In genomic region chr17:41917192-41917591, GRCh38 we compare ENCODE assay signal across 8 cellular contexts. TPM values are rescaled to one million over a fixed set of nuclear protein-coding genes. Genes with fewer than 3 reads are reported as not detected.
DNase-seq lines count a peak whose midpoint lies in the region; ATAC-seq and TF ChIP-seq lines count a peak whose summit lies in the region.

No MANE protein-coding gene starts in this region.

- H3K4me1 Mint-ChIP-seq in type B pancreatic cell (ENCODE audit: unreplicated experiment) = peaks cover 43% of the 10 kb centered on the region

- TF ChIP-seq CTCF in AG04449 (IDR thresholded peaks at IDR 0.05; ENCODE audit: insufficient read depth, low read length, missing control alignments) = no peak
- no peak for TF ChIP-seq CTCF in HEK293 (tag by site-specific recombination; IDR thresholded peaks at IDR 0.05)
- no peak for TF ChIP-seq CTCF in astrocyte of the cerebellum (IDR thresholded peaks at IDR 0.05; ENCODE audit: low read depth, low read length, missing control alignments)
- no peak for TF ChIP-seq CTCF in left lung (IDR thresholded peaks at IDR 0.05)
- no peak for TF ChIP-seq CTCF in type B pancreatic cell (conservative IDR thresholded peaks at IDR 0.05)
- no peak for TF ChIP-seq CTCF in GM20000 (IDR thresholded peaks at IDR 0.05; ENCODE audit: extremely low read depth, missing control alignments)

- intact Hi-C loops in left lung (cut with DNase I) = no loop called here

- POLR2A ChIA-PET in AG04449 (lab: Yijun Ruan, JAX) (interaction anchor here (0.6 to 2.0 kb wide), 4 partner anchors 20 to 631 kb away, joined by 3 to 9 read pairs (median 4); partner anchors contain the start of gene KLHL11), HEK293 (lab: Yijun Ruan, JAX) (interaction anchor here (0.7 to 4.2 kb wide), 10 partner anchors 8 to 228 kb away, joined by 3 to 73 read pairs (median 18); partner anchors contain the start of genes CNP, DNAJC7, EIF1 and JUP)

- in situ Hi-C loops in astrocyte of the cerebellum (cut with HindIII; ENCODE audit: low sequenced_read_pairs) = no loop called here

- H3K9me3 ChIP-seq in HEK293 (ENCODE audit: control insufficient read depth, insufficient read depth, low read depth, low read length) (no peaks in the 10 kb centered on the region), left lung (no peaks in the 10 kb centered on the region)

- DNase-seq in AG04449 (ENCODE audit: low read depth, low spot score) = no peak
- DNase-seq in astrocyte of the cerebellum (ENCODE audit: low read depth) = peak; percentile 38
- DNase-seq in left lung = no peak
- DNase-seq in type B pancreatic cell (ENCODE audit: extremely low spot score, unreplicated experiment) = no peak
- DNase-seq in GM20000 (ENCODE audit: low spot score) = no peak
- no peak for DNase-seq in NCI-H345 (lab: John Stamatoyannopoulos, UW)
- DNase-seq in RPMI8226 = no peak

- peak overlapping the region; percentile 81 for H3K27ac Mint-ChIP-seq in type B pancreatic cell

- no peak for ATAC-seq in left lung

- no peaks in the 10 kb centered on the region for H3K27me3 ChIP-seq in left lung

- no peaks in the 10 kb centered on the region for H3K27me3 Mint-ChIP-seq in type B pancreatic cell

- H3K36me3 Mint-ChIP-seq in type B pancreatic cell = peaks cover 17% of the 10 kb centered on the region

- no peak overlapping the region for H3K27ac ChIP-seq in HEK293 (ENCODE audit: extremely low read depth, low read depth, low read length)
- H3K27ac ChIP-seq in left lung = no peak overlapping the region

- H3K4me3 Mint-ChIP-seq in type B pancreatic cell = peak overlapping the region; percentile 92

- peaks cover 21% of the 10 kb centered on the region for H3K4me1 ChIP-seq in HEK293 (ENCODE audit: control insufficient read depth, insufficient read depth, low read length)
- H3K4me1 ChIP-seq in left lung = peaks cover 26 to 55% of the 10 kb centered on the region in 2 donors

- CTCF ChIA-PET in AG04449 (lab: Yijun Ruan, JAX) (interaction anchor here (1.5 to 6.1 kb wide), 3 partner anchors 13 to 201 kb away, joined by 3 to 33 read pairs (median 13); partner anchors contain the start of gene ODAD4), HEK293 (lab: Yijun Ruan, JAX) (interaction anchor here (0.5 to 3.7 kb wide), 6 partner anchors 12 to 201 kb away, joined by 3 to 18 read pairs (median 4); partner anchors contain the start of gene ODAD4)

- H3K36me3 ChIP-seq in HEK293 (ENCODE audit: control insufficient read depth in 2 of 2, insufficient read depth in 1 of 2, low read length in 2 of 2) = peaks cover 6 to 25% of the 10 kb centered on the region in 2 experiments; a peak in 2 of 3 replicates
- H3K36me3 ChIP-seq in left lung = peaks cover 0 to 26% of the 10 kb centered on the region in 2 donors

- peak overlapping the region; percentile 89 for H3K4me3 ChIP-seq in AG04449 (ENCODE audit: low read depth, low read length)
- peak overlapping the region; percentile 88 for H3K4me3 ChIP-seq in HEK293 (ENCODE audit: low read depth, low read length)
- H3K4me3 ChIP-seq in astrocyte of the cerebellum (ENCODE audit: low read depth, low read length) = peak overlapping the region; percentile 93
- H3K4me3 ChIP-seq in left lung = peak overlapping the region; percentile 98 to 100

- H3K9me3 Mint-ChIP-seq in type B pancreatic cell = no peaks in the 10 kb centered on the region

TF ChIP-seq in HEK293, 187 proteins besides CTCF, POLR2A, EP300 and RAD21:
- TF ChIP-seq ZNF580 (tag by site-specific recombination; IDR thresholded peaks at IDR 0.05) (no peak), MZF1 (tag by site-specific recombination; IDR thresholded peaks at IDR 0.05; ENCODE audit: borderline replicate concordance) (0 out of 2 replicates have a peak, but pooled peaks have one; percentile 36)

RNA-seq across cellular contexts. Expression of gene ACLY, which starts 1.6 kb away (rescaled TPM):
- total RNA-seq in left lung (100 to 1,000 TPM; 129 to 204 TPM), type B pancreatic cell (ENCODE audit: low replicate concordance) (160 and 161 TPM in 2 replicates)

RNA-seq across cellular contexts. Expression of gene ODAD4, which starts 13.2 kb away (rescaled TPM):
- total RNA-seq in left lung (1 to 10 TPM in 1 of 2 donors, under 1 TPM in 1; 0.73 to 3.2 TPM), type B pancreatic cell (ENCODE audit: low replicate concordance) (1.9 and 4.5 TPM in 2 replicates)

RNA-seq across cellular contexts. Expression of gene CNP, which starts 49.4 kb away (rescaled TPM):
- total RNA-seq in left lung = 10 to 100 TPM; 61.5 to 64.9 TPM
- total RNA-seq in type B pancreatic cell (ENCODE audit: low replicate concordance) = 60.0 and 84.3 TPM in 2 replicates

RNA-seq across cellular contexts. Expression of gene KLHL11, which starts 52.0 kb away (rescaled TPM):
- total RNA-seq in left lung (10 to 100 TPM; 11.0 to 13.3 TPM), type B pancreatic cell (ENCODE audit: low replicate concordance) (20.5 and 20.6 TPM in 2 replicates)
